14 cellular contexts compared by ENCODE assay signal in the genomic region with DNA sequence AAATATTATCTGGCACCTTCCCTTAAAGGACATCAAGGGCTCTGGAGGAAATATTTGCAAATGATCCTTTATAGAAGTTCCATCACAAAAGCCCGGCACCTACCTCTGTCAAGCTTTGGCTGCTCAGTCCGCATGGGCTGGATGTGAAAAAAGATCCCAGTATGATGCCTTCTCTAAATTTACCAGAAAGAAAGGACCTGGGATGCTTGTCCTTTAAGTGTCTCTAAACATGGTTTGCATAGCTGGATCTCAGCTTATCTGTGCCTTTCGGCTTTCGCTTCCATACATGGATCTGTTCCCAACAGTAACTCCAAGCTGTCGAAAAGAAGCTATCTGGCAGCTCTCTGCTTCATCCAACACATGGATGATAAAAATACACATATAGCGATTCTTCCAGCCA.
DNase-seq lines count a peak whose midpoint lies in the region; ATAC-seq and TF ChIP-seq lines count a peak whose summit lies in the region.
"Had no signal": no experiment of that assay in that cellular context is flagged by ENCODE, and none has a peak within 500 bp of the region (broad histone marks: within the 10 kb centered on the region; RNA-seq: fewer than 3 reads in every experiment).

No MANE protein-coding gene starts in this region.

- peak overlapping the region; percentile 18 to 82 (median 57) for H3K27ac ChIP-seq in thyroid gland
- H3K27ac ChIP-seq: epithelial cell of prostate had no signal

- H3K36me3 Mint-ChIP-seq in WTC11: no peaks in the 10 kb centered on the region
- no peaks in the 10 kb centered on the region for H3K36me3 Mint-ChIP-seq in activated T-helper 1 cell treated with anti-CD3 and anti-CD28 coated beads, Interleukin-12 subunit alpha, Interleukin-12 subunit beta, Interleukin-2, Interleukin-4 antibody, amounts not matched to agents 30 ng/mL and 10 ng/mL and 1 ng/mL, durations not matched to agents 14 hours and 24 hours and 36 hours (ENCODE audit: low read depth)
- H3K36me3 Mint-ChIP-seq: stimulated activated naive B cell treated with anti-CD40 and anti-IgM and Interleukin-4, amounts not matched to agents 10 μg/mL and 1 μg/mL and 100 μg/mL, for 72 hours had no signal

- 68% methylated on average over 6 of the region's 6 CpGs for WGBS in thyroid gland, 2 donors

- H3K9me3 Mint-ChIP-seq in WTC11: no peaks in the 10 kb centered on the region
- H3K9me3 Mint-ChIP-seq in activated T-helper 1 cell treated with anti-CD3 and anti-CD28 coated beads, Interleukin-12 subunit alpha, Interleukin-12 subunit beta, Interleukin-2, Interleukin-4 antibody, amounts not matched to agents 30 ng/mL and 10 ng/mL and 1 ng/mL, durations not matched to agents 14 hours and 24 hours and 36 hours: no peaks in the 10 kb centered on the region
- H3K9me3 Mint-ChIP-seq: stimulated activated naive B cell treated with anti-CD40 and anti-IgM and Interleukin-4, amounts not matched to agents 10 μg/mL and 1 μg/mL and 100 μg/mL, for 72 hours had no signal

- H3K4me1 ChIP-seq in mucosa of stomach (ENCODE audit: control insufficient read depth, insufficient read depth, low read length) (no peaks in the 10 kb centered on the region), thyroid gland (peaks cover 0 to 6% of the 10 kb centered on the region in 2 donors), HAP-1 (no peaks in the 10 kb centered on the region)

- intact Hi-C loops in thyroid gland (cut with DNase I): no loop called here
- intact Hi-C loops in activated T-helper 1 cell treated with anti-CD3 and anti-CD28 coated beads, Interleukin-12 subunit alpha, Interleukin-12 subunit beta, Interleukin-2, Interleukin-4 antibody, amounts not matched to agents 30 ng/mL and 10 ng/mL and 1 ng/mL, durations not matched to agents 14 hours and 24 hours and 36 hours (cut with micrococcal nuclease): no loop called here

- no peak overlapping the region for H3K4me3 Mint-ChIP-seq in WTC11
- no peak overlapping the region for H3K4me3 Mint-ChIP-seq in activated T-helper 1 cell treated with anti-CD3 and anti-CD28 coated beads, Interleukin-12 subunit alpha, Interleukin-12 subunit beta, Interleukin-2, Interleukin-4 antibody, amounts not matched to agents 30 ng/mL and 10 ng/mL and 1 ng/mL, durations not matched to agents 14 hours and 24 hours and 36 hours
- H3K4me3 Mint-ChIP-seq: stimulated activated naive B cell treated with anti-CD40 and anti-IgM and Interleukin-4, amounts not matched to agents 10 μg/mL and 1 μg/mL and 100 μg/mL, for 72 hours had no signal

- no peak overlapping the region; the same call in 1 of the 2 replicates for H3K27ac Mint-ChIP-seq in WTC11
- H3K27ac Mint-ChIP-seq in activated T-helper 1 cell treated with anti-CD3 and anti-CD28 coated beads, Interleukin-12 subunit alpha, Interleukin-12 subunit beta, Interleukin-2, Interleukin-4 antibody, amounts not matched to agents 30 ng/mL and 10 ng/mL and 1 ng/mL, durations not matched to agents 14 hours and 24 hours and 36 hours: no peak overlapping the region
- H3K27ac Mint-ChIP-seq: stimulated activated naive B cell treated with anti-CD40 and anti-IgM and Interleukin-4, amounts not matched to agents 10 μg/mL and 1 μg/mL and 100 μg/mL, for 72 hours had no signal

- H3K4me1 Mint-ChIP-seq in WTC11: peaks cover 11% of the 10 kb centered on the region
- H3K4me1 Mint-ChIP-seq in activated T-helper 1 cell treated with anti-CD3 and anti-CD28 coated beads, Interleukin-12 subunit alpha, Interleukin-12 subunit beta, Interleukin-2, Interleukin-4 antibody, amounts not matched to agents 30 ng/mL and 10 ng/mL and 1 ng/mL, durations not matched to agents 14 hours and 24 hours and 36 hours (ENCODE audit: low read depth): no peaks in the 10 kb centered on the region
- H3K4me1 Mint-ChIP-seq: stimulated activated naive B cell treated with anti-CD40 and anti-IgM and Interleukin-4, amounts not matched to agents 10 μg/mL and 1 μg/mL and 100 μg/mL, for 72 hours had no signal

- H3K9me3 ChIP-seq in mucosa of stomach (ENCODE audit: control insufficient read depth, low read length) (no peaks in the 10 kb centered on the region), thyroid gland (no peaks in the 10 kb centered on the region), HAP-1 (no peaks in the 10 kb centered on the region)

- H3K36me3 ChIP-seq in mucosa of stomach (ENCODE audit: control insufficient read depth, insufficient read depth, low read length) (no peaks in the 10 kb centered on the region), thyroid gland (no peaks in the 10 kb centered on the region), HAP-1 (replicated peaks) (no peaks in the 10 kb centered on the region)

- ATAC-seq in WTC11 (peak; percentile 38), GM21717 (IDR thresholded peaks at IDR 0.05; ENCODE audit: unreplicated experiment) (no peak), GM19351 (IDR thresholded peaks at IDR 0.05; ENCODE audit: unreplicated experiment) (no peak)
- ATAC-seq: stimulated activated naive B cell treated with anti-CD40 and anti-IgM and Interleukin-4, amounts not matched to agents 10 μg/mL and 1 μg/mL and 100 μg/mL, for 72 hours had no signal

- H3K27me3 ChIP-seq in mucosa of stomach (ENCODE audit: control insufficient read depth, insufficient read depth, low read length) (no peaks in the 10 kb centered on the region), thyroid gland (no peaks in the 10 kb centered on the region), HAP-1 (ENCODE audit: low read depth) (peaks cover 23% of the 10 kb centered on the region)

- H3K27me3 Mint-ChIP-seq in WTC11 (ENCODE audit: low read depth): no peaks in the 10 kb centered on the region
- no peaks in the 10 kb centered on the region for H3K27me3 Mint-ChIP-seq in activated T-helper 1 cell treated with anti-CD3 and anti-CD28 coated beads, Interleukin-12 subunit alpha, Interleukin-12 subunit beta, Interleukin-2, Interleukin-4 antibody, amounts not matched to agents 30 ng/mL and 10 ng/mL and 1 ng/mL, durations not matched to agents 14 hours and 24 hours and 36 hours (ENCODE audit: insufficient read depth)
- H3K27me3 Mint-ChIP-seq: stimulated activated naive B cell treated with anti-CD40 and anti-IgM and Interleukin-4, amounts not matched to agents 10 μg/mL and 1 μg/mL and 100 μg/mL, for 72 hours had no signal

- no peak for TF ChIP-seq POLR2A in thyroid gland (IDR thresholded peaks at IDR 0.05)

- CTCF ChIA-PET in WTC11 (lab: Charles Lee): interaction anchor here (0.6 to 1.3 kb wide), 6 partner anchors 13 to 1301 kb away, joined by 3 to 4 read pairs (median 4); no protein-coding TSS in a partner anchor

- peak overlapping the region; percentile 46 for H3K4me3 ChIP-seq in fibroblast of mammary gland (ENCODE audit: control insufficient read depth, low read depth, low read length)
- H3K4me3 ChIP-seq in mucosa of stomach (ENCODE audit: low read length): no peak overlapping the region
- no peak overlapping the region for H3K4me3 ChIP-seq in thyroid gland (replicated peaks in 1 of 3)
- H3K4me3 ChIP-seq in HAP-1: no peak overlapping the region

- POLR2A ChIA-PET in WTC11 (lab: Charles Lee): interaction anchor here (0.7 kb wide), 1 partner anchor 26 kb away, joined by 6 read pairs; no protein-coding TSS in a partner anchor

- TF ChIP-seq CTCF in WTC11 (IDR thresholded peaks at IDR 0.05) (no peak), fibroblast of mammary gland (conservative IDR thresholded peaks at IDR 0.05; ENCODE audit: control insufficient read depth, insufficient read depth, low read depth, low read length) (no peak), thyroid gland (IDR thresholded peaks at IDR 0.05) (no peak)

- H3K9ac ChIP-seq in mucosa of stomach (ENCODE audit: low read length): peak overlapping the region; percentile 19

- in situ Hi-C loops in HAP-1 (cut with MboI; ENCODE audit: low sequenced_read_pairs): no loop called here

- DNase-seq in WTC11 (ENCODE audit: low spot score): no peak
- DNase-seq in fibroblast of mammary gland (ENCODE audit: low read depth): peak; percentile 30
- peak in 1 of 2 donors; percentile 1 for DNase-seq in thyroid gland
- no peak for DNase-seq in HAP-1 (ENCODE audit: low spot score in 2 of 2)
- DNase-seq in activated T-helper 1 cell treated with anti-CD3 and anti-CD28 coated beads, Interleukin-12 subunit alpha, Interleukin-12 subunit beta, Interleukin-2, Interleukin-4 antibody, amounts not matched to agents 30 ng/mL and 10 ng/mL and 1 ng/mL, durations not matched to agents 14 hours and 24 hours and 36 hours (ENCODE audit: low spot score): no peak
- DNase-seq: GOT3; NCI-H1417; NCI-H524 treated with DMSO at 0.1 percent for 48 hours; SHP77; stimulated activated naive B cell treated with anti-CD40 and anti-IgM and Interleukin-4, amounts not matched to agents 10 μg/mL and 1 μg/mL and 100 μg/mL, for 72 hours had no signal

TF ChIP-seq in WTC11, 78 proteins besides CTCF, POLR2A, EP300 and RAD21 (continues in another document):
- TF ChIP-seq OVOL2 (CRISPR knock-in tag; IDR thresholded peaks at IDR 0.05; ENCODE audit: borderline replicate concordance) (no peak), NFATC4 (CRISPR knock-in tag; IDR thresholded peaks at IDR 0.05) (no peak), ZNF416 (CRISPR knock-in tag; IDR thresholded peaks at IDR 0.05) (no peak), NR3C1 (CRISPR knock-in tag; conservative IDR thresholded peaks at IDR 0.05; ENCODE audit: low read depth) (no peak)
- TF ChIP-seq, protein P1, sequence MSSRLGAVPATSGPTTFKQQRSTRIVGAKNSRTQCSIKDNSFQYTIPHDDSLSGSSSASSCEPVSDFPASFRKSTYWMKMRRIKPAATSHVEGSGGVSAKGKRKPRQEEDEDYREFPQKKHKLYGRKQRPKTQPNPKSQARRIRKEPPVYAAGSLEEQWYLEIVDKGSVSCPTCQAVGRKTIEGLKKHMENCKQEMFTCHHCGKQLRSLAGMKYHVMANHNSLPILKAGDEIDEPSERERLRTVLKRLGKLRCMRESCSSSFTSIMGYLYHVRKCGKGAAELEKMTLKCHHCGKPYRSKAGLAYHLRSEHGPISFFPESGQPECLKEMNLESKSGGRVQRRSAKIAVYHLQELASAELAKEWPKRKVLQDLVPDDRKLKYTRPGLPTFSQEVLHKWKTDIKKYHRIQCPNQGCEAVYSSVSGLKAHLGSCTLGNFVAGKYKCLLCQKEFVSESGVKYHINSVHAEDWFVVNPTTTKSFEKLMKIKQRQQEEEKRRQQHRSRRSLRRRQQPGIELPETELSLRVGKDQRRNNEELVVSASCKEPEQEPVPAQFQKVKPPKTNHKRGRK (CRISPR knock-in tag; IDR thresholded peaks at IDR 0.05; ENCODE audit: borderline replicate concordance): no peak
